In the genomic region with DNA sequence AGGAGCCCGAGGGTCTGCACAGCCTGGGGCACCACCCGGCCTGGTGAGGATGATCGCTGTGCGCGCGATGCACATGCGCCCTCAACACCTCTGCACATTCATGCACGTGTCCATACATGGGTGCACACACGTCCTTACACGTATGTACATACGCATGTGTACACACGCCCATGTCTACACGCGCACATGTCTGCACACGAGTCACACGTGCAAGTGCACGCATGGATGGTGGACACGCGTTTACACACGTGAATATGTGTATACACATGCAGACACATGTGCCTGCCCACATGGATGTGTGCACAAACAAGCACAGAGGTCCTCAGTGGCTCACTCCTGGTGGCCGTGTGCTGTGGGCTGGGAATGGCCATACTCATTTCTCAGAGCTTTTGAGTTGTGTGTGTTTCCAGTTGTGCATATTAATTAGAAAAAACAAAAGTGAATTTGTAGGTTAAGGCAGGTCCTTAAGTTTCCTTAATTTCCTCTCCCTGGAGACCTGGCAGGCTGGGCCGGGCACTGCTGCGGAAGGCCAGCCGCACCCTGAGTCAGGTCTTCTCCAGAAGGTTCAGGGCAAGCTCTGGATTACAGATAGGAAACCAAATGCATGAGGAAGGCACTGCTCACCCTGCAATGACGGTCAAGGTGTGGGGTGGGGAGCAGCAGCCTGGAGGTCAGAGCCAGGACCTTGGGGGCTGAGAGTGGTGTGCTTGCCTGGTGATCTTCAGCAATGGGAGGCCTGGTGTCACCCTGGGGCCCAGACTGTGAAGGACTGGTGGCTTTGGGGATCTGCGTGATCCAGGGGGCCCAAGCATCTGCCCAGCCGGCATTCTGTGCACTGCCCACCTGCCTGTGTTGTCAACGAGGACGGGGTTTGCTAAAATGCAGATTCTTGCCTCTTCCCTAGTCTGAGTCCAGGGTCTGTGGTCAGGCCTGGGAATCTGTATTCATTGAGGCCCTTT, we compare ENCODE assay signal across 8 cellular contexts.
DNase-seq lines count a peak whose midpoint lies in the region; ATAC-seq and TF ChIP-seq lines count a peak whose summit lies in the region.

No MANE protein-coding gene starts in this region.

- no peak overlapping the region for H3K4me3 ChIP-seq in GM12865 (ENCODE audit: low read depth, low read length)
- H3K4me3 ChIP-seq in epithelial cell of esophagus (ENCODE audit: low read length): no peak overlapping the region

- ATAC-seq in HG03460 (IDR thresholded peaks at IDR 0.05; ENCODE audit: unreplicated experiment) (no peak), GM18870 (IDR thresholded peaks at IDR 0.05; ENCODE audit: unreplicated experiment) (no peak), HG03469 (IDR thresholded peaks at IDR 0.05; ENCODE audit: unreplicated experiment) (no peak)

- no peak for TF ChIP-seq CTCF in GM12865 (IDR thresholded peaks at IDR 0.05; ENCODE audit: insufficient read depth, low read depth, low read length, missing control alignments)
- no peak for TF ChIP-seq CTCF in epithelial cell of esophagus (IDR thresholded peaks at IDR 0.05; ENCODE audit: insufficient read depth, low read depth, low read length, missing control alignments)

- DNase-seq in GM12865 (ENCODE audit: low read depth): peak; percentile 71
- DNase-seq in activated CD4-positive, alpha-beta T cell treated with anti-CD3 and anti-CD28 coated beads, Interleukin-2, amount 50 U/mL, for 24 hours (ENCODE audit: low read depth in 1 of 2, low spot score in 1 of 2): peak; percentile 26 to 37
- peak; percentile 44 for DNase-seq in epithelial cell of esophagus (ENCODE audit: low read depth)
- peak; percentile 41 for DNase-seq in stimulated activated CD4-positive, alpha-beta T cell treated with anti-CD3 and anti-CD28 coated beads, Interleukin-12 subunit alpha, Interleukin-12 subunit beta, amount 100 ng/mL, for 4 hours
- DNase-seq in NCI-H1694 treated with DMSO at 0.1 percent for 48 hours (lab: John Stamatoyannopoulos, UW): no peak
